8 cellular contexts compared by ENCODE assay signal in genomic region chr6:116059713-116060571, GRCh38.
DNase-seq lines count a peak whose midpoint lies in the region; ATAC-seq, FAIRE-seq and TF ChIP-seq lines count a peak whose summit lies in the region.

No MANE protein-coding gene starts in this region.

- H3K4me1 ChIP-seq in parathyroid adenoma = no peaks in the 10 kb centered on the region

- H3K36me3 ChIP-seq in parathyroid adenoma (ENCODE audit: control insufficient read depth, insufficient read depth, low read length) (no peaks in the 10 kb centered on the region), WERI-Rb-1 (no peaks in the 10 kb centered on the region)

- peak overlapping the region; percentile 87 for H2AFZ ChIP-seq in parathyroid adenoma

- no peak overlapping the region for H3K4me2 ChIP-seq in parathyroid adenoma (ENCODE audit: low read length)

- TF ChIP-seq CTCF in cardiac fibroblast (IDR thresholded peaks at IDR 0.05; ENCODE audit: low read depth, low read length) = no peak
- no peak for TF ChIP-seq CTCF in parathyroid adenoma (IDR thresholded peaks at IDR 0.05)
- no peak for TF ChIP-seq CTCF in WERI-Rb-1 (IDR thresholded peaks at IDR 0.05; ENCODE audit: low read depth, low read length)

- no peak for FAIRE-seq in RCC 7860 (lab: Jason Lieb, UNC)

- DNase-seq in ACHN (peak; percentile 22), HPDE6-E6E7 (ENCODE audit: extremely low spot score) (peak; percentile 41), cardiac fibroblast (ENCODE audit: low read depth in 2 of 2) (peak; percentile 19 to 43), germinal center (ENCODE audit: low spot score) (no peak), RCC 7860 (ENCODE audit: low spot score) (no peak), WERI-Rb-1 (no peak)

- H3K9ac ChIP-seq in parathyroid adenoma = no peak overlapping the region

- peak overlapping the region; percentile 40 to 48 for H3K4me3 ChIP-seq in cardiac fibroblast (replicated peaks in 1 of 2; ENCODE audit: low read depth in 2 of 2, low read length in 2 of 2)
- no peak overlapping the region for H3K4me3 ChIP-seq in parathyroid adenoma (ENCODE audit: low read depth, low read length)
- no peak overlapping the region for H3K4me3 ChIP-seq in WERI-Rb-1 (ENCODE audit: low read depth, low read length)

- in situ Hi-C loops in ACHN (cut with HindIII; ENCODE audit: low pct_ligation_motif_present, low pct_unique_long_range_greater_than_20kb, low sequenced_read_pairs) = no loop called here

- ATAC-seq in GM19463 (IDR thresholded peaks at IDR 0.05; ENCODE audit: unreplicated experiment) = peak; percentile 77

- H3K27me3 ChIP-seq in parathyroid adenoma (ENCODE audit: control insufficient read depth, insufficient read depth, low read length) (no peaks in the 10 kb centered on the region), WERI-Rb-1 (ENCODE audit: insufficient read depth, low read depth, severe bottlenecking) (no peaks in the 10 kb centered on the region)

- H3K9me3 ChIP-seq in parathyroid adenoma (ENCODE audit: control insufficient read depth, low read length) = no peaks in the 10 kb centered on the region
- no peaks in the 10 kb centered on the region for H3K9me3 ChIP-seq in WERI-Rb-1 (ENCODE audit: severe bottlenecking)

- no peaks in the 10 kb centered on the region for H3K79me2 ChIP-seq in parathyroid adenoma

- H3K27ac ChIP-seq in parathyroid adenoma (peak overlapping the region; percentile 71), WERI-Rb-1 (no peak overlapping the region)

Comparison
In these comparisons a context has a peak if more than half of its experiments do, and no peak if none do; other contexts are left out.
1. DNase-seq: peak in ACHN (single experiment), HPDE6-E6E7 (single experiment) and cardiac fibroblast (2 of 2); none in germinal center (single experiment), RCC 7860 (single experiment) and WERI-Rb-1 (single experiment).
2. H3K4me3 ChIP-seq: peak in cardiac fibroblast (2 of 2); none in parathyroid adenoma (single experiment) and WERI-Rb-1 (single experiment).